9 cellular contexts compared by ENCODE assay signal in genomic region chr16:66324785-66325184, GRCh38. TPM values are rescaled to one million over a fixed set of nuclear protein-coding genes. Genes with fewer than 3 reads are reported as not detected.
A peak's percentile ranks its signal among the peaks of the same experiment; 100 is the strongest.
DNase-seq lines count a peak whose midpoint lies in the region; ATAC-seq and TF ChIP-seq lines count a peak whose summit lies in the region.
"Had no signal": no experiment of that assay in that cellular context is flagged by ENCODE, and none has a peak within 500 bp of the region (broad histone marks: within the 10 kb centered on the region; RNA-seq: fewer than 3 reads in every experiment).

No MANE protein-coding gene starts in this region.

- no peak overlapping the region for H3K4me3 Mint-ChIP-seq in immature natural killer cell
- H3K4me3 Mint-ChIP-seq: activated naive CD8-positive, alpha-beta T cell treated with anti-CD3 and anti-CD28 coated beads, Interleukin-2, amount 10 ng/mL, durations not matched to agents 7 days and 5 days had no signal

- DNase-seq in COLO829 (ENCODE audit: low spot score): peak; percentile 8
- DNase-seq in HPDE6-E6E7 (ENCODE audit: extremely low spot score): peak; percentile 71
- DNase-seq in SKM-1 (lab: John Stamatoyannopoulos, UW; ENCODE audit: unreplicated experiment): peak; percentile 20
- peak; percentile 90 for DNase-seq in islet precursor cell
- no peak for DNase-seq in erythroblast (lab: John Stamatoyannopoulos, UW)
- DNase-seq in immature natural killer cell: no peak
- DNase-seq: activated naive CD8-positive, alpha-beta T cell treated with anti-CD3 and anti-CD28 coated beads, Interleukin-2, amount 10 ng/mL, durations not matched to agents 7 days and 5 days had no signal

- H3K36me3 Mint-ChIP-seq in immature natural killer cell: no peaks in the 10 kb centered on the region
- H3K36me3 Mint-ChIP-seq: activated naive CD8-positive, alpha-beta T cell treated with anti-CD3 and anti-CD28 coated beads, Interleukin-2, amount 10 ng/mL, durations not matched to agents 7 days and 5 days had no signal

- no peak for ATAC-seq in HG02759 (IDR thresholded peaks at IDR 0.05; ENCODE audit: unreplicated experiment)
- ATAC-seq in GM19395 (IDR thresholded peaks at IDR 0.05; ENCODE audit: unreplicated experiment): no peak

- no peaks in the 10 kb centered on the region for H3K4me1 Mint-ChIP-seq in immature natural killer cell
- H3K4me1 Mint-ChIP-seq: activated naive CD8-positive, alpha-beta T cell treated with anti-CD3 and anti-CD28 coated beads, Interleukin-2, amount 10 ng/mL, durations not matched to agents 7 days and 5 days had no signal

- H3K27me3 Mint-ChIP-seq in immature natural killer cell (ENCODE audit: low read depth in 3 of 3): peaks cover 4 to 14% (median 4%) of the 10 kb centered on the region in 3 donors
- H3K27me3 Mint-ChIP-seq: activated naive CD8-positive, alpha-beta T cell treated with anti-CD3 and anti-CD28 coated beads, Interleukin-2, amount 10 ng/mL, durations not matched to agents 7 days and 5 days had no signal

- no peaks in the 10 kb centered on the region for H3K9me3 Mint-ChIP-seq in immature natural killer cell
- H3K9me3 Mint-ChIP-seq: activated naive CD8-positive, alpha-beta T cell treated with anti-CD3 and anti-CD28 coated beads, Interleukin-2, amount 10 ng/mL, durations not matched to agents 7 days and 5 days had no signal

- no peak overlapping the region for H3K27ac Mint-ChIP-seq in immature natural killer cell
- H3K27ac Mint-ChIP-seq: activated naive CD8-positive, alpha-beta T cell treated with anti-CD3 and anti-CD28 coated beads, Interleukin-2, amount 10 ng/mL, durations not matched to agents 7 days and 5 days had no signal

- TF ChIP-seq POLR2A in erythroblast (IDR thresholded peaks at IDR 0.05; ENCODE audit: low read length): no peak

RNA-seq across cellular contexts. Expression of gene CDH5, which starts 41.7 kb away (rescaled TPM):
- polyA plus RNA-seq in immature natural killer cell: not detected

Comparison
In these comparisons a context has a peak if more than half of its experiments do, and no peak if none do; other contexts are left out.
1. DNase-seq: peak in COLO829 (single experiment), HPDE6-E6E7 (single experiment), SKM-1 (single experiment) and islet precursor cell (single experiment); none in erythroblast (0 of 2) and immature natural killer cell (0 of 3).